8 cellular contexts compared by ENCODE assay signal in the genomic region with DNA sequence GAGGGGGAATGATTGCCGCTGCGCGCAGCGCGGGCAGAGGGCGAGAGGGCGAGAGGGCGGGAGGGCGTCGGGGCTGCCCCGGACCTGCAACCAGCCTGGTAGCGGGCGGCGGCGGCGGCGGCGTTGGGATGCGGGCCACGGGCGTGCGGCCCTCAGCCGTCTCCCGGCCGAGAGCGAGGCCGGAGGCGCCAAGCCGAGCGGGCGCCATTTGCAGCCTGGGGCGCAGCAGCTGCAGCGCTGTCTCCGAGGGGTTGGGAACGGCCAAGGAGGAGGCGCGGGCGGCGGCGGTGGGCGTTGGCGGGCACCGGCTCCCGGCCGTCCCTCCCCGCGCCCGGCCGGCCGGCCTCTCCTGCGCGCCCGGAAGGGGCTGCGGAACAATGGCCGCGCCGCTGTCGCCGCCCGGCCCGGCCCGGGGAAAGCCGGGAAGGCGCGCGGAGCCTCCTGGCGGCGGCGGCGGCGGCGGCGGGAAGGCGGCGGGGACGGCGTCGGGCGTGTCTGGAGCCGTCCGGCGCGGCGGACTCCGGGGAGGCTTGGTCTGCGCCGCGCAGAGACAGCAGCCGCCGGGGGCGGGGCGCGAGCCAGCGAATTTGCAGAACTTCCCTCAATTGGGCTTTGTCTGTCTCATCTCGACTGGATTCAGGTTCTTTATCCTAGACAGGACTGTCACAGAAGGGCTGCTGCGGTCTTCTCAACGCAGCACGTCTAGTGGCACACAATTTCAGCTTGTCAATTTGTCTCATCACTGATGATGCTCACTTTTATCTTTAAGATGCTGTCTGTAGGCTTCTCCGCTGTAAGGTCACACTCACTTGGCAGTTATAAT. TPM values are rescaled to one million over a fixed set of nuclear protein-coding genes. Genes with fewer than 3 reads are reported as not detected.
DNase-seq lines count a peak whose midpoint lies in the region; ATAC-seq and TF ChIP-seq lines count a peak whose summit lies in the region.

No MANE protein-coding gene starts in this region.

- BruUV-seq in mammary epithelial cell (replicated peaks; lab: Mats Ljungman, UMichigan), result no TSS peak

- peak overlapping the region; percentile 90 for H3K4me2 ChIP-seq in mammary epithelial cell (ENCODE audit: insufficient read depth, low read depth, low read length)

- dilution Hi-C loops in mammary epithelial cell (cut with HindIII; ENCODE audit: low sequenced_read_pairs), result no loop called here

- H3K79me2 ChIP-seq in mammary epithelial cell (ENCODE audit: insufficient read depth, low read length), result no peaks in the 10 kb centered on the region

- peak overlapping the region; percentile 65 for H3K9ac ChIP-seq in mammary epithelial cell (ENCODE audit: insufficient read depth, low read length)

- POLR2A ChIA-PET in AG04449 (lab: Yijun Ruan, JAX), result interaction anchor here (0.6 kb wide), 2 partner anchors 20 to 254 kb away, joined by 4 to 5 read pairs; no protein-coding TSS in a partner anchor

- no peaks in the 10 kb centered on the region for H3K27me3 ChIP-seq in mammary epithelial cell (ENCODE audit: insufficient read depth, low read length)
- no peaks in the 10 kb centered on the region for H3K27me3 ChIP-seq in gastrocnemius medialis

- H3K27ac ChIP-seq in mammary epithelial cell (ENCODE audit: insufficient read depth, low read depth, low read length), result no peak overlapping the region
- peak overlapping the region; percentile 89 to 96 (median 92) for H3K27ac ChIP-seq in gastrocnemius medialis

- peak; percentile 55 to 69 for ATAC-seq in gastrocnemius medialis
- no peak for ATAC-seq in HG03095 (IDR thresholded peaks at IDR 0.05; ENCODE audit: unreplicated experiment)

- no peak for DNase-seq in AG04449 (ENCODE audit: low read depth, low spot score)
- DNase-seq in LNCaP clone FGC (ENCODE audit: low read depth), result no peak
- peak; percentile 55 for DNase-seq in SK-N-DZ (ENCODE audit: low spot score)
- DNase-seq in mammary epithelial cell, result peak; percentile 63
- peak; percentile 95 for DNase-seq in iPS-NIHi11 (ENCODE audit: low spot score)
- DNase-seq in gastrocnemius medialis, result peak; percentile 59 to 76

- H3K4me1 ChIP-seq in mammary epithelial cell (ENCODE audit: insufficient read depth, low read length) (peaks cover 3% of the 10 kb centered on the region), gastrocnemius medialis (peaks cover 25 to 34% of the 10 kb centered on the region in 2 donors)

- H3K9me3 ChIP-seq in mammary epithelial cell (replicated peaks; ENCODE audit: insufficient read depth, low read length) (no peaks in the 10 kb centered on the region), gastrocnemius medialis (no peaks in the 10 kb centered on the region)

- intact Hi-C loops in mammary epithelial cell (cut with micrococcal nuclease), result loop anchor here (1.0 to 10.0 kb wide), 2 partner anchors 52 to 96 kb away; no protein-coding TSS in a partner anchor
- intact Hi-C loops in gastrocnemius medialis (cut with DNase I; ENCODE audit: low total_unique reads), result loop anchor here (1.0 to 5.0 kb wide), 4 partner anchors 40 to 202 kb away; a partner anchor contains a TSS

- TF ChIP-seq CTCF in AG04449 (IDR thresholded peaks at IDR 0.05; ENCODE audit: insufficient read depth, low read length, missing control alignments) (no peak), LNCaP clone FGC (IDR thresholded peaks at IDR 0.05; ENCODE audit: control insufficient read depth, extremely low read depth, insufficient read depth) (peak; percentile 36), mammary epithelial cell (conservative IDR thresholded peaks at IDR 0.05 in 1 of 2, IDR thresholded peaks at IDR 0.05 in 1 of 2; ENCODE audit: extremely low read depth in 1 of 2, insufficient read depth in 1 of 2, low read depth in 1 of 2, low read length in 2 of 2) (peak in 1 of 2 donors; percentile 18), gastrocnemius medialis (IDR thresholded peaks at IDR 0.05 in 4 of 5, conservative IDR thresholded peaks at IDR 0.05 in 1 of 5) (peak in 4 of 5 experiments; percentile 36 to 60 (median 51))

- in situ Hi-C loops in mammary epithelial cell (cut with MboI; ENCODE audit: low sequenced_read_pairs in 2 of 2), result no loop called here
- in situ Hi-C loops in gastrocnemius medialis (cut with MboI; ENCODE audit: low sequenced_read_pairs in 4 of 4), result no loop called here

- CTCF ChIA-PET in AG04449 (lab: Yijun Ruan, JAX), result interaction anchor here (0.7 to 1.0 kb wide), 2 partner anchors 20 to 52 kb away, joined by 3 read pairs; no protein-coding TSS in a partner anchor
- CTCF ChIA-PET in mammary epithelial cell (lab: Charles Lee; ENCODE audit: low non-redundant PET), result no interaction called here

- H4K20me1 ChIP-seq in mammary epithelial cell (ENCODE audit: insufficient read depth, low read length), result no peaks in the 10 kb centered on the region

- peak overlapping the region; percentile 90 for H2AFZ ChIP-seq in mammary epithelial cell (ENCODE audit: low read depth, low read length)

- WGBS in mammary epithelial cell (ENCODE audit: low coverage, missing lambda C conversion rate), result 2% methylated on average over 23 of the region's 99 CpGs

- H3K4me3 ChIP-seq in AG04449 (ENCODE audit: low read depth, low read length) (peak overlapping the region; percentile 60), LNCaP clone FGC (ENCODE audit: low read depth, low read length) (peak overlapping the region; percentile 53), mammary epithelial cell (replicated peaks in 1 of 3; ENCODE audit: insufficient read depth in 1 of 3, low read depth in 2 of 3, low read length in 3 of 3) (peak overlapping the region; percentile 55 to 78 (median 77)), gastrocnemius medialis (peak overlapping the region; percentile 58 to 71 (median 63))

- peak; percentile 32 for TF ChIP-seq POLR2A in GM15510 (IDR thresholded peaks at IDR 0.05; ENCODE audit: borderline replicate concordance, extremely low read depth, insufficient read length)
- peak; percentile 54 to 66 for TF ChIP-seq POLR2A in gastrocnemius medialis (IDR thresholded peaks at IDR 0.05)

- H3K36me3 ChIP-seq in mammary epithelial cell (ENCODE audit: insufficient read depth, low read length) (no peaks in the 10 kb centered on the region), gastrocnemius medialis (no peaks in the 10 kb centered on the region)

RNA-seq across cellular contexts. Expression of a gene that starts 35.7 kb away (rescaled TPM):
- 1.3 and 1.4 TPM in 2 replicates for polyA plus RNA-seq in SK-N-DZ (2014; cell fraction: cytosol; rRNA removed)
- 1.3 and 2.4 TPM in 2 replicates for polyA plus RNA-seq in SK-N-DZ (2014; cell fraction: nucleus; rRNA removed)
- under 1 TPM in 1 of 2 donors, not detected in 1; under 0.01 TPM for total RNA-seq in mammary epithelial cell
- polyA plus RNA-seq in mammary epithelial cell, result 0.01 TPM
- polyA minus RNA-seq in mammary epithelial cell, result not detected
- not detected for total RNA-seq in gastrocnemius medialis

RNA-seq across cellular contexts. Expression of a gene that starts 38.6 kb away (rescaled TPM):
- polyA plus RNA-seq in SK-N-DZ (2014; cell fraction: cytosol; rRNA removed), result 2.6 and 2.7 TPM in 2 replicates
- polyA plus RNA-seq in SK-N-DZ (2014; cell fraction: nucleus; rRNA removed), result 1.9 and 3.2 TPM in 2 replicates
- total RNA-seq in mammary epithelial cell, result 10 to 100 TPM in 1 of 2 donors, 1 to 10 TPM in 1; 7.2 to 11.5 TPM
- polyA plus RNA-seq in mammary epithelial cell, result 4.8 TPM
- 2.6 TPM for polyA minus RNA-seq in mammary epithelial cell
- 1 to 10 TPM; 2.5 to 5.2 (median 3.9) TPM for total RNA-seq in gastrocnemius medialis

Comparison
In these comparisons a context has a peak if more than half of its experiments do, and no peak if none do; other contexts are left out.
1. DNase-seq: peak in SK-N-DZ (single experiment), mammary epithelial cell (single experiment), iPS-NIHi11 (single experiment) and gastrocnemius medialis (2 of 2); none in AG04449 (single experiment) and LNCaP clone FGC (single experiment).
2. Peak in every context shown above with its lines, with median percentiles within 50 percentile points of each other: H3K4me3 ChIP-seq.